12 cellular contexts compared by ENCODE assay signal in the genomic region with DNA sequence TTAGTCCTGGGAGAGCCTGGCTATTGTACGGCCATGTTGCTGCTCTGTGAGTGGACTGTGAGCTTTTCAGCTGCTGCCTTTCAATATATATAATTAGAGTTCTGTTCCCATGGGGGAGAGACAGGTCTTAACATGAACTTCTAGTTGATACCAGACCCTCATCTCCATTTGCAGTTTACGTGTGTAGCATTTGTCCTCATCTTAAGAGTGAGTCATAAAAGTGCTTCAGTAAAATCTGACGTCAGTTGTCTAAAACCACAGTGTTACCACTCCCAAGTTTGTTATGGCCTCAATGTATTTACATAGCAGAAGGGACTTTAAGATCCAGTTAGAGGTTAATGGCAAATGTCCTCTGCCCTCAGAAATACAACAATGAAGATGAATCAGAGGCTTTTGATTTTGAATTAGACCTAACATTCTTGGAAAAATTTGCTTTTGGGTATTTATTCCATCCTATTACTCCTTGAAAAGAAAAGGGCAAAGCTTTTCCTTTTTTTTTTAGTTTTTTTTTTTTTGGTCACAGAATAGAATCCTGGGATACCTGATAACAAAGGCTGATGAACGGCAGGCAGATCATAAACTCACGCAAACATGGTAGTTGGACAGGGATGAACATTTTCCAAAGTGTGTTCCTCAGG. TPM values are rescaled to one million over a fixed set of nuclear protein-coding genes. Genes with fewer than 3 reads are reported as not detected.
A peak's percentile ranks its signal among the peaks of the same experiment; 100 is the strongest.
DNase-seq lines count a peak whose midpoint lies in the region; ATAC-seq and TF ChIP-seq lines count a peak whose summit lies in the region.
"Had no signal": no experiment of that assay in that cellular context is flagged by ENCODE, and none has a peak within 500 bp of the region (broad histone marks: within the 10 kb centered on the region; RNA-seq: fewer than 3 reads in every experiment).

No MANE protein-coding gene starts in this region.

- no peaks in the 10 kb centered on the region for H3K27me3 Mint-ChIP-seq in activated CD4-positive, alpha-beta memory T cell treated with anti-CD3 and anti-CD28 coated beads for 36 hours

- H3K36me3 ChIP-seq in ascending aorta, result no peaks in the 10 kb centered on the region

- H3K27ac Mint-ChIP-seq in activated CD4-positive, alpha-beta memory T cell treated with anti-CD3 and anti-CD28 coated beads for 36 hours, result no peak overlapping the region
- H3K27ac Mint-ChIP-seq: activated T-cell treated with anti-CD3 and anti-CD28 coated beads, Interleukin-2, amount 50 U/mL, for 72 hours; T-helper 17 cell had no signal

- in situ Hi-C loops in astrocyte of the cerebellum (cut with HindIII; ENCODE audit: low sequenced_read_pairs), result loop anchor here (25.0 kb wide), 1 partner anchor 177 kb away; no protein-coding TSS in a partner anchor

- intact Hi-C loops in activated CD4-positive, alpha-beta memory T cell treated with anti-CD3 and anti-CD28 coated beads for 36 hours (cut with micrococcal nuclease), result no loop called here
- intact Hi-C loops in ascending aorta (cut with DNase I), result no loop called here

- no peaks in the 10 kb centered on the region for H3K27me3 ChIP-seq in ascending aorta

- H3K9me3 ChIP-seq in ascending aorta, result no peaks in the 10 kb centered on the region

- H3K4me1 Mint-ChIP-seq in activated CD4-positive, alpha-beta memory T cell treated with anti-CD3 and anti-CD28 coated beads for 36 hours (ENCODE audit: low read depth), result no peaks in the 10 kb centered on the region
- H3K4me1 Mint-ChIP-seq: T-helper 17 cell had no signal

- DNase-seq in Daoy (ENCODE audit: low read depth), result peak; percentile 70
- peak; percentile 98 for DNase-seq in NCI-H187 treated with DMSO at 0.1 percent for 48 hours (lab: John Stamatoyannopoulos, UW)
- DNase-seq in astrocyte of the cerebellum (ENCODE audit: low read depth), result peak; percentile 54
- peak; percentile 64 for DNase-seq in non-pigmented ciliary epithelial cell (ENCODE audit: low read depth)
- DNase-seq in activated CD4-positive, alpha-beta memory T cell treated with anti-CD3 and anti-CD28 coated beads for 36 hours, result no peak
- DNase-seq in ascending aorta (ENCODE audit: low spot score in 2 of 2), result no peak
- DNase-seq: activated T-cell treated with anti-CD3 and anti-CD28 coated beads, Interleukin-2, amount 50 U/mL, for 72 hours; nucleus accumbens; T-helper 17 cell had no signal

- H3K4me3 Mint-ChIP-seq in activated CD4-positive, alpha-beta memory T cell treated with anti-CD3 and anti-CD28 coated beads for 36 hours, result no peak overlapping the region
- H3K4me3 Mint-ChIP-seq: activated T-cell treated with anti-CD3 and anti-CD28 coated beads, Interleukin-2, amount 50 U/mL, for 72 hours; T-helper 17 cell had no signal

- no peaks in the 10 kb centered on the region for H3K4me1 ChIP-seq in ascending aorta

- H3K36me3 Mint-ChIP-seq in activated CD4-positive, alpha-beta memory T cell treated with anti-CD3 and anti-CD28 coated beads for 36 hours, result no peaks in the 10 kb centered on the region

- POLR2A ChIA-PET in activated CD4-positive, alpha-beta memory T cell treated with anti-CD3 and anti-CD28 coated beads for 36 hours (lab: Charles Lee), result no interaction called here

- CTCF ChIA-PET in activated CD4-positive, alpha-beta memory T cell treated with anti-CD3 and anti-CD28 coated beads for 36 hours (lab: Charles Lee), result interaction anchor here (0.6 kb wide), 1 partner anchor 176 kb away, joined by 3 read pairs; no protein-coding TSS in a partner anchor

- H3K4me3 ChIP-seq in astrocyte of the cerebellum (ENCODE audit: low read depth, low read length) (no peak overlapping the region), ascending aorta (no peak overlapping the region)

- no peak for TF ChIP-seq CTCF in astrocyte of the cerebellum (IDR thresholded peaks at IDR 0.05; ENCODE audit: low read depth, low read length, missing control alignments)
- TF ChIP-seq CTCF in ascending aorta (IDR thresholded peaks at IDR 0.05), result no peak

- H3K9me3 Mint-ChIP-seq in activated CD4-positive, alpha-beta memory T cell treated with anti-CD3 and anti-CD28 coated beads for 36 hours, result peaks cover 4% of the 10 kb centered on the region
- H3K9me3 Mint-ChIP-seq: activated T-cell treated with anti-CD3 and anti-CD28 coated beads, Interleukin-2, amount 50 U/mL, for 72 hours had no signal

- H3K27ac ChIP-seq in ascending aorta, result no peak overlapping the region

- ATAC-seq in SK-N-SH treated with all-trans-retinoic acid at 6 μM for 48 hours, result no peak
- no peak for ATAC-seq in GM19452 (IDR thresholded peaks at IDR 0.05; ENCODE audit: unreplicated experiment)
- ATAC-seq: activated T-cell treated with anti-CD3 and anti-CD28 coated beads, Interleukin-2, amount 50 U/mL, for 72 hours; T-helper 17 cell had no signal

TF ChIP-seq in SK-N-SH treated with all-trans-retinoic acid at 6 μM for 48 hours, 23 proteins besides CTCF, POLR2A, EP300 and RAD21:
- TF ChIP-seq ZC3H10 (CRISPR knock-in tag; IDR thresholded peaks at IDR 0.05) (no peak), ZNF565 (CRISPR knock-in tag; conservative IDR thresholded peaks at IDR 0.05; ENCODE audit: low read depth) (no peak), ISL1 (CRISPR knock-in tag; IDR thresholded peaks at IDR 0.05) (no peak), OSR1 (CRISPR knock-in tag; IDR thresholded peaks at IDR 0.05) (no peak), TCF4 (CRISPR knock-in tag; IDR thresholded peaks at IDR 0.05; ENCODE audit: borderline replicate concordance) (no peak), ZNF8 (CRISPR knock-in tag; IDR thresholded peaks at IDR 0.05) (no peak), CREB5 (CRISPR knock-in tag; IDR thresholded peaks at IDR 0.05; ENCODE audit: low read depth) (no peak), ESRRG (CRISPR knock-in tag; IDR thresholded peaks at IDR 0.05) (no peak), POU6F1 (CRISPR knock-in tag; IDR thresholded peaks at IDR 0.05; ENCODE audit: borderline replicate concordance, low read depth) (no peak), RARB (CRISPR knock-in tag; IDR thresholded peaks at IDR 0.05) (no peak), SNAI2 (CRISPR knock-in tag; IDR thresholded peaks at IDR 0.05) (no peak), GLIS3 (CRISPR knock-in tag; IDR thresholded peaks at IDR 0.05) (no peak), ARNTL (CRISPR knock-in tag; IDR thresholded peaks at IDR 0.05; ENCODE audit: borderline replicate concordance, low read depth) (no peak), ZFP3 (CRISPR knock-in tag; IDR thresholded peaks at IDR 0.05) (no peak), TOX (CRISPR knock-in tag; IDR thresholded peaks at IDR 0.05; ENCODE audit: borderline replicate concordance) (no peak), BACH2 (CRISPR knock-in tag; IDR thresholded peaks at IDR 0.05; ENCODE audit: borderline replicate concordance) (no peak), ZNF70 (CRISPR knock-in tag; IDR thresholded peaks at IDR 0.05) (no peak)
- TF ChIP-seq, protein P1, sequence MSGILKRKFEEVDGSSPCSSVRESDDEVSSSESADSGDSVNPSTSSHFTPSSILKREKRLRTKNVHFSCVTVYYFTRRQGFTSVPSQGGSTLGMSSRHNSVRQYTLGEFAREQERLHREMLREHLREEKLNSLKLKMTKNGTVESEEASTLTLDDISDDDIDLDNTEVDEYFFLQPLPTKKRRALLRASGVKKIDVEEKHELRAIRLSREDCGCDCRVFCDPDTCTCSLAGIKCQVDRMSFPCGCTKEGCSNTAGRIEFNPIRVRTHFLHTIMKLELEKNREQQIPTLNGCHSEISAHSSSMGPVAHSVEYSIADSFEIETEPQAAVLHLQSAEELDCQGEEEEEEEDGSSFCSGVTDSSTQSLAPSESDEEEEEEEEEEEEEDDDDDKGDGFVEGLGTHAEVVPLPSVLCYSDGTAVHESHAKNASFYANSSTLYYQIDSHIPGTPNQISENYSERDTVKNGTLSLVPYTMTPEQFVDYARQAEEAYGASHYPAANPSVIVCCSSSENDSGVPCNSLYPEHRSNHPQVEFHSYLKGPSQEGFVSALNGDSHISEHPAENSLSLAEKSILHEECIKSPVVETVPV (CRISPR knock-in tag; IDR thresholded peaks at IDR 0.05), result no peak

RNA-seq across cellular contexts. Expression of gene PHOX2B, which starts 38.6 kb away (rescaled TPM):
- total RNA-seq in Daoy (2014; rRNA removed; shearing (Covaris generic)), result not detected in 2 replicates
- not detected for total RNA-seq in activated CD4-positive, alpha-beta memory T cell treated with anti-CD3 and anti-CD28 coated beads for 36 hours
- not detected for total RNA-seq in ascending aorta
- total RNA-seq: activated T-cell treated with anti-CD3 and anti-CD28 coated beads, Interleukin-2, amount 50 U/mL, for 72 hours; dermis microvascular lymphatic vessel endothelial cell; T-helper 17 cell had no signal

Comparison
In these comparisons a context has a peak if more than half of its experiments do, and no peak if none do; other contexts are left out.
1. DNase-seq: peak in Daoy (single experiment), NCI-H187 treated with DMSO at 0.1 percent for 48 hours (single experiment), astrocyte of the cerebellum (single experiment) and non-pigmented ciliary epithelial cell (single experiment); none in activated CD4-positive, alpha-beta memory T cell treated with anti-CD3 and anti-CD28 coated beads for 36 hours (single experiment) and ascending aorta (0 of 2).